Comparison of ENCODE assay signal across 19 cellular contexts in the genomic region with DNA sequence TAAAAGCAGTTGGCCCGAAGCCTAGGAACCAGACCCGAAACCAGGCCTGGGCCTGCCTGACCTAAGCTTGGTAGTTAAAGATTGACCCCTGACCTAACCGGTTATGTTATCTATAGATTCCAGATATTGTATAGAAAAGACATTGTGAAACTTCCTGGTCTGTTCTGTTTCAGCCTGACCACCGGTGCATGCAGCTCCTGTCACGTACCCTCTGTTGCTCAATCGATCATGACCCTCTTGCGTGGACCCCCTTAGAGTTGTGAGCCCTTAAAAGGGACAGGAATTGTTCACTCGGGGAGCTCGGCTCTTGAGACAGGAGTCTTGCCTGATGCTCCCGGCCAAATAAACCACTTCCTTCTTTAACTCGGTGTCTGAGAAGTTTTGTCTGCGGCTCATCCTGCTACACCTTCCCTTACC. TPM values are rescaled to one million over a fixed set of nuclear protein-coding genes. Genes with fewer than 3 reads are reported as not detected.
DNase-seq lines count a peak whose midpoint lies in the region; ATAC-seq and TF ChIP-seq lines count a peak whose summit lies in the region.
"Not testable (repeated sequence)": the region's sequence is repeated elsewhere in the genome, so short reads cannot be mapped to it uniquely, and the experiment has no call there.
"Had no signal": no experiment of that assay in that cellular context is flagged by ENCODE, and none has a peak within 500 bp of the region (broad histone marks: within the 10 kb centered on the region; RNA-seq: fewer than 3 reads in every experiment).

No MANE protein-coding gene starts in this region.

- not testable (repeated sequence) for H3K27me3 ChIP-seq in OCI-LY3 (ENCODE audit: low read depth, low read length); naive thymus-derived CD4-positive, alpha-beta T cell (ENCODE audit: control insufficient read depth in 2 of 2, insufficient read depth in 2 of 2, low read length in 2 of 2)

- in situ Hi-C loops in KBM-7 (cut with MboI; ENCODE audit: low pct_unique_long_range_greater_than_20kb, low sequenced_read_pairs), result not testable (repeated sequence)

- H3K9me3 Mint-ChIP-seq in Calu3 (ENCODE audit: low read depth, unreplicated experiment); T-helper 2 cell treated with Interferon-gamma antibody and Interleukin-4, amounts not matched to agents 5 μg/mL and 100 μg/mL, for 36 hours; activated CD8-positive, alpha-beta T cell treated with anti-CD3 and anti-CD28 coated beads for 36 hours; effector memory CD8-positive, alpha-beta T cell; naive thymus-derived CD4-positive, alpha-beta T cell; stimulated activated naive CD8-positive, alpha-beta T cell treated with anti-CD3 and anti-CD28 coated beads, Interleukin-15, Interleukin-2, amounts not matched to agents 100 ng/mL and 50 ng/mL, for 24 hours: not testable (repeated sequence)

- H4K20me1 ChIP-seq in OCI-LY3 (ENCODE audit: insufficient read depth, low read length), result not testable (repeated sequence)

- H3K79me2 ChIP-seq in OCI-LY3 (ENCODE audit: low read length), result not testable (repeated sequence)

- not testable (repeated sequence) for ATAC-seq in activated CD8-positive, alpha-beta T cell treated with anti-CD3 and anti-CD28 coated beads for 36 hours; effector memory CD8-positive, alpha-beta T cell (replicated peaks); naive thymus-derived CD4-positive, alpha-beta T cell

- H3K27ac Mint-ChIP-seq in Calu3 (ENCODE audit: unreplicated experiment); T-helper 2 cell treated with Interferon-gamma antibody and Interleukin-4, amounts not matched to agents 5 μg/mL and 100 μg/mL, for 36 hours; activated CD8-positive, alpha-beta T cell treated with anti-CD3 and anti-CD28 coated beads for 36 hours; effector memory CD8-positive, alpha-beta T cell: not testable (repeated sequence)
- H3K27ac Mint-ChIP-seq in naive thymus-derived CD4-positive, alpha-beta T cell, result peak overlapping the region in 2 of 9 donors; percentile 64 to 72
- peak overlapping the region; percentile 45 for H3K27ac Mint-ChIP-seq in stimulated activated naive CD8-positive, alpha-beta T cell treated with anti-CD3 and anti-CD28 coated beads, Interleukin-15, Interleukin-2, amounts not matched to agents 100 ng/mL and 50 ng/mL, for 24 hours

- not testable (repeated sequence) for DNase-seq in Calu3; T-helper 2 cell treated with Interferon-gamma antibody and Interleukin-4, amounts not matched to agents 5 μg/mL and 100 μg/mL, for 36 hours (ENCODE audit: low spot score); activated CD8-positive, alpha-beta T cell treated with anti-CD3 and anti-CD28 coated beads for 36 hours; effector memory CD8-positive, alpha-beta T cell
- peak; percentile 33 for DNase-seq in KBM-7
- peak in 1 of 9 donors; percentile 16 for DNase-seq in naive thymus-derived CD4-positive, alpha-beta T cell

- H3K9ac ChIP-seq in OCI-LY3 (ENCODE audit: low read length), result peak overlapping the region; percentile 23; the same call in 1 of the 2 replicates

- peak overlapping the region; percentile 81; the same call in 1 of the 2 replicates for H2AFZ ChIP-seq in OCI-LY3 (ENCODE audit: low read depth, low read length)

- peak overlapping the region; percentile 43 for H3K4me3 ChIP-seq in OCI-LY3 (ENCODE audit: low read length)
- not testable (repeated sequence) for H3K4me3 ChIP-seq in naive thymus-derived CD4-positive, alpha-beta T cell (ENCODE audit: low read length)

- BruUV-seq in Calu3 (replicated peaks; lab: Mats Ljungman, UMichigan), result not testable (repeated sequence)

- H3K27me3 Mint-ChIP-seq in Calu3 (ENCODE audit: unreplicated experiment), result not testable (repeated sequence)
- peaks cover 15% of the 10 kb centered on the region for H3K27me3 Mint-ChIP-seq in T-helper 2 cell treated with Interferon-gamma antibody and Interleukin-4, amounts not matched to agents 5 μg/mL and 100 μg/mL, for 36 hours (ENCODE audit: low read depth)
- H3K27me3 Mint-ChIP-seq in activated CD8-positive, alpha-beta T cell treated with anti-CD3 and anti-CD28 coated beads for 36 hours, result peaks cover 23% of the 10 kb centered on the region
- peaks cover 20 to 78% of the 10 kb centered on the region in 2 donors for H3K27me3 Mint-ChIP-seq in effector memory CD8-positive, alpha-beta T cell
- H3K27me3 Mint-ChIP-seq in naive thymus-derived CD4-positive, alpha-beta T cell, result peaks cover 0 to 49% (median 6%) of the 10 kb centered on the region in 5 donors
- peaks cover 29% of the 10 kb centered on the region for H3K27me3 Mint-ChIP-seq in stimulated activated naive CD8-positive, alpha-beta T cell treated with anti-CD3 and anti-CD28 coated beads, Interleukin-15, Interleukin-2, amounts not matched to agents 100 ng/mL and 50 ng/mL, for 24 hours

- not testable (repeated sequence) for H3K27ac ChIP-seq in OCI-LY3 (ENCODE audit: low read length); naive thymus-derived CD4-positive, alpha-beta T cell (ENCODE audit: low read depth, low read length)

- peaks cover 33% of the 10 kb centered on the region for H3K4me1 ChIP-seq in OCI-LY3 (ENCODE audit: low read length)
- H3K4me1 ChIP-seq in naive thymus-derived CD4-positive, alpha-beta T cell (ENCODE audit: control insufficient read depth in 2 of 2, insufficient read depth in 2 of 2, low read length in 2 of 2), result peaks cover 13% of the 10 kb centered on the region in 2 donors

- POLR2A ChIA-PET in activated CD8-positive, alpha-beta T cell treated with anti-CD3 and anti-CD28 coated beads for 36 hours (lab: Charles Lee), result not testable (repeated sequence)
- POLR2A ChIA-PET in naive thymus-derived CD4-positive, alpha-beta T cell (lab: Charles Lee), result interaction anchor here (0.7 to 0.8 kb wide), 2 partner anchors 22 to 28 kb away, joined by 3 to 5 read pairs; a partner anchor contains a TSS

- intact Hi-C loops in Calu3 (cut with micrococcal nuclease; ENCODE audit: unreplicated experiment); activated CD8-positive, alpha-beta T cell treated with anti-CD3 and anti-CD28 coated beads for 36 hours (cut with micrococcal nuclease); naive thymus-derived CD4-positive, alpha-beta T cell (cut with micrococcal nuclease): not testable (repeated sequence)

- H3K4me3 Mint-ChIP-seq in Calu3 (ENCODE audit: low read depth, unreplicated experiment), result peak overlapping the region; percentile 3
- H3K4me3 Mint-ChIP-seq in T-helper 2 cell treated with Interferon-gamma antibody and Interleukin-4, amounts not matched to agents 5 μg/mL and 100 μg/mL, for 36 hours, result peak overlapping the region; percentile 32
- peak overlapping the region; percentile 5 for H3K4me3 Mint-ChIP-seq in activated CD8-positive, alpha-beta T cell treated with anti-CD3 and anti-CD28 coated beads for 36 hours
- H3K4me3 Mint-ChIP-seq in effector memory CD8-positive, alpha-beta T cell, result peak overlapping the region; percentile 32 to 56
- peak overlapping the region; percentile 17 to 77 (median 50) for H3K4me3 Mint-ChIP-seq in naive thymus-derived CD4-positive, alpha-beta T cell
- peak overlapping the region; percentile 45 for H3K4me3 Mint-ChIP-seq in stimulated activated naive CD8-positive, alpha-beta T cell treated with anti-CD3 and anti-CD28 coated beads, Interleukin-15, Interleukin-2, amounts not matched to agents 100 ng/mL and 50 ng/mL, for 24 hours

- not testable (repeated sequence) for H3K36me3 ChIP-seq in OCI-LY3 (replicated peaks; ENCODE audit: low read depth, low read length); naive thymus-derived CD4-positive, alpha-beta T cell (ENCODE audit: control insufficient read depth in 2 of 3, insufficient read depth in 3 of 3, low read length in 3 of 3)

- H3K4me1 Mint-ChIP-seq in Calu3 (ENCODE audit: low read depth, unreplicated experiment), result peaks cover 39% of the 10 kb centered on the region
- H3K4me1 Mint-ChIP-seq in T-helper 2 cell treated with Interferon-gamma antibody and Interleukin-4, amounts not matched to agents 5 μg/mL and 100 μg/mL, for 36 hours (ENCODE audit: low read depth), result peaks cover 30% of the 10 kb centered on the region
- H3K4me1 Mint-ChIP-seq in activated CD8-positive, alpha-beta T cell treated with anti-CD3 and anti-CD28 coated beads for 36 hours (ENCODE audit: low read depth), result peaks cover 31% of the 10 kb centered on the region
- peaks cover 16 to 17% of the 10 kb centered on the region in 2 donors for H3K4me1 Mint-ChIP-seq in effector memory CD8-positive, alpha-beta T cell (ENCODE audit: low read depth in 2 of 2)
- peaks cover 30 to 42% (median 37%) of the 10 kb centered on the region in 7 donors for H3K4me1 Mint-ChIP-seq in naive thymus-derived CD4-positive, alpha-beta T cell
- peaks cover 46% of the 10 kb centered on the region for H3K4me1 Mint-ChIP-seq in stimulated activated naive CD8-positive, alpha-beta T cell treated with anti-CD3 and anti-CD28 coated beads, Interleukin-15, Interleukin-2, amounts not matched to agents 100 ng/mL and 50 ng/mL, for 24 hours (ENCODE audit: low read depth)

- peak overlapping the region; percentile 76 for H3K4me2 ChIP-seq in OCI-LY3 (ENCODE audit: low read length)

- H3K9me3 ChIP-seq in OCI-LY3 (ENCODE audit: insufficient read depth, low read length); naive thymus-derived CD4-positive, alpha-beta T cell (ENCODE audit: control insufficient read depth in 2 of 3, low read length in 3 of 3): not testable (repeated sequence)

- not testable (repeated sequence) for H3K36me3 Mint-ChIP-seq in Calu3 (ENCODE audit: insufficient read depth, unreplicated experiment); T-helper 2 cell treated with Interferon-gamma antibody and Interleukin-4, amounts not matched to agents 5 μg/mL and 100 μg/mL, for 36 hours (ENCODE audit: low read depth); activated CD8-positive, alpha-beta T cell treated with anti-CD3 and anti-CD28 coated beads for 36 hours (ENCODE audit: low read depth); effector memory CD8-positive, alpha-beta T cell (ENCODE audit: insufficient read depth); naive thymus-derived CD4-positive, alpha-beta T cell; stimulated activated naive CD8-positive, alpha-beta T cell treated with anti-CD3 and anti-CD28 coated beads, Interleukin-15, Interleukin-2, amounts not matched to agents 100 ng/mL and 50 ng/mL, for 24 hours (ENCODE audit: low read depth)

- not testable (repeated sequence) for TF ChIP-seq CTCF in Calu3 (IDR thresholded peaks at IDR 0.05; ENCODE audit: unreplicated experiment); OCI-LY3 (IDR thresholded peaks at IDR 0.05; ENCODE audit: low read depth, low read length); activated CD8-positive, alpha-beta T cell treated with anti-CD3 and anti-CD28 coated beads for 36 hours (IDR thresholded peaks at IDR 0.05)

- CTCF ChIA-PET in Calu3 (lab: Charles Lee), result interaction anchor here (1.0 kb wide), 1 partner anchor 31 kb away, joined by 3 read pairs; no protein-coding TSS in a partner anchor
- CTCF ChIA-PET in activated CD8-positive, alpha-beta T cell treated with anti-CD3 and anti-CD28 coated beads for 36 hours (lab: Charles Lee), result interaction anchor here (1.0 to 1.6 kb wide), 2 partner anchors 29 to 37 kb away, joined by 3 to 4 read pairs; no protein-coding TSS in a partner anchor
- CTCF ChIA-PET in naive thymus-derived CD4-positive, alpha-beta T cell (lab: Charles Lee), result interaction anchor here (2.4 kb wide), 1 partner anchor 31 kb away, joined by 7 read pairs; no protein-coding TSS in a partner anchor

RNA-seq across cellular contexts. Expression of a gene that starts 28.3 kb away (rescaled TPM):
- total RNA-seq in Calu3 (2022), result 1.2 and 1.7 TPM in 2 replicates
- total RNA-seq in activated CD8-positive, alpha-beta T cell treated with anti-CD3 and anti-CD28 coated beads for 36 hours, result 10 to 100 TPM; 33.8 to 35.6 TPM
- 10 to 100 TPM in 1 of 5 experiments, 1 to 10 TPM in 2, under 1 TPM in 2; 0.49 to 17.5 (median 3.4) TPM for total RNA-seq in naive thymus-derived CD4-positive, alpha-beta T cell
- under 1 TPM; 0.10 to 0.27 TPM for polyA plus RNA-seq in naive thymus-derived CD4-positive, alpha-beta T cell
- total RNA-seq: HepG2, LHCN-M2 had no signal
- polyA plus RNA-seq: HepG2; naive thymus-derived CD8-positive, alpha-beta T cell had no signal

RNA-seq across cellular contexts. Expression of a gene that starts 43.4 kb away (rescaled TPM):
- total RNA-seq in Calu3 (2022), result 7.0 and 10.0 TPM in 2 replicates
- total RNA-seq in activated CD8-positive, alpha-beta T cell treated with anti-CD3 and anti-CD28 coated beads for 36 hours, result 1 to 10 TPM; 3.7 TPM
- 10 to 100 TPM in 3 of 5 experiments, 1 to 10 TPM in 2; 5.7 to 34.9 (median 12.1) TPM for total RNA-seq in naive thymus-derived CD4-positive, alpha-beta T cell
- 10 to 100 TPM in 1 of 2 donors, 1 to 10 TPM in 1; 8.2 to 15.1 TPM for polyA plus RNA-seq in naive thymus-derived CD4-positive, alpha-beta T cell

RNA-seq across cellular contexts. Expression of a gene that starts 51.9 kb away (rescaled TPM):
- not detected in 2 replicates for total RNA-seq in Calu3 (2022)
- not detected for total RNA-seq in activated CD8-positive, alpha-beta T cell treated with anti-CD3 and anti-CD28 coated beads for 36 hours
- total RNA-seq in naive thymus-derived CD4-positive, alpha-beta T cell, result not detected
- not detected for polyA plus RNA-seq in naive thymus-derived CD4-positive, alpha-beta T cell
- total RNA-seq: dermis blood vessel endothelial cell; esophagus squamous epithelium; HepG2; kidney; LHCN-M2; naive thymus-derived CD8-positive, alpha-beta T cell; pulmonary artery endothelial cell; SK-MEL-5; T-helper 2 cell treated with Interferon-gamma antibody and Interleukin-4, amounts not matched to agents 100 ng/mL and 5 ng/mL, for 36 hours had no signal
- polyA plus RNA-seq: heart right ventricle; HepG2; liver; naive thymus-derived CD8-positive, alpha-beta T cell had no signal
